In the genomic region with DNA sequence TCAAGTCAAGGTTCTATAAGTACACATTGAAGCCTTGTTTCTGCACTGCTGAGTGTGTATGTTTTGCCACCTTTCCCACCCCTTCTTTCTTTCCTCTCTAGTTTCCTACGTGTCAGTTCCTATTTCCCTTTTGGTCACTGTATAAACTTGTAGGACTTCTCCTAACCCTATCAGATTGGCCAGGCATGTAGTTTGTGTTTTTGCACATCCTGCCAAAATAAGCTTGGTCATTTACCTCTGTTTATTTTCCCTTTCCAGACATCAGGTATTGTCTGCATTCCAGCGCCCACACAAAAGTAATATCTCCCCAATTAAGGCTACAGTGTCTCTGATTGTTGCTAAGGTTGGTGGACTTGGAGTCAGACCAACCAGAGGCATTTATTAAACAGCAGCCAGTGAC, we compare ENCODE assay signal across 28 cellular contexts.
"Had no signal": no experiment of that assay in that cellular context is flagged by ENCODE, and none has a peak within 500 bp of the region (broad histone marks: within the 10 kb centered on the region; RNA-seq: fewer than 3 reads in every experiment).

No MANE protein-coding gene starts in this region.

- H3K36me3 Mint-ChIP-seq: activated naive CD8-positive, alpha-beta T cell had no signal

- FAIRE-seq: pancreas had no signal

- H3K27me3 Mint-ChIP-seq: activated B cell treated with CpG ODN at 0.5 μM for 24 hours; activated CD4-positive, alpha-beta T cell treated with anti-CD3 and anti-CD28 coated beads for 36 hours; activated naive CD8-positive, alpha-beta T cell had no signal

- H3K27me3 ChIP-seq: adrenal gland, ascending aorta, left lung, pancreas, sigmoid colon, upper lobe of left lung had no signal

- H3K4me3 ChIP-seq: adrenal gland, ascending aorta, coronary artery, left lung, pancreas, sigmoid colon, smooth muscle cell, upper lobe of left lung had no signal

- H3K36me3 ChIP-seq: adrenal gland, ascending aorta, left lung, pancreas, sigmoid colon, upper lobe of left lung had no signal

- DNase-seq: activated B cell treated with CpG ODN at 0.5 μM for 24 hours; activated CD4-positive, alpha-beta T cell treated with anti-CD3 and anti-CD28 coated beads for 36 hours; activated CD4-positive, alpha-beta T cell treated with anti-CD3 and anti-CD28 coated beads, Interleukin-2, amount 50 U/mL, for 4 hours; activated CD8-positive, alpha-beta memory T cell treated with anti-CD3 and anti-CD28 coated beads for 24 hours; activated CD8-positive, alpha-beta memory T cell treated with anti-CD3 and anti-CD28 coated beads, Interleukin-2, amount 50 U/mL, for 48 hours; activated naive CD4-positive, alpha-beta T cell; activated T-cell treated with anti-CD3 and anti-CD28 coated beads, Interleukin-2, amount 50 U/mL, for 4 hours; adrenal gland; cerebellar nuclear complex; foreskin melanocyte; glutamatergic neuron; hippocampal formation; kidney glomerular epithelial cell; left lung; nephron progenitor cell; pancreas; sigmoid colon; stimulated activated CD4-positive, alpha-beta T cell treated with anti-CD3 and anti-CD28 coated beads, Interleukin-2, amount 100 ng/mL, for 48 hours; stimulated activated naive CD4-positive, alpha-beta T cell; T-helper 1 cell; T-helper 9 cell; upper lobe of left lung had no signal

- H3K4me2 ChIP-seq: smooth muscle cell had no signal

- ATAC-seq: activated CD4-positive, alpha-beta T cell treated with anti-CD3 and anti-CD28 coated beads for 36 hours; activated T-cell treated with anti-CD3 and anti-CD28 coated beads, Interleukin-2, amount 50 U/mL, for 4 hours; esophagus mucosa; left lung had no signal

- H3K27ac ChIP-seq: adrenal gland, ascending aorta, coronary artery, left lung, pancreas, sigmoid colon, upper lobe of left lung had no signal

- H3K9me3 ChIP-seq: adrenal gland, ascending aorta, pancreas, sigmoid colon, upper lobe of left lung had no signal

- H3K4me1 ChIP-seq: adrenal gland, ascending aorta, left lung, pancreas had no signal

- H3K4me1 Mint-ChIP-seq: activated B cell treated with CpG ODN at 0.5 μM for 24 hours; activated CD4-positive, alpha-beta T cell treated with anti-CD3 and anti-CD28 coated beads for 36 hours had no signal

- H3K27ac Mint-ChIP-seq: activated B cell treated with CpG ODN at 0.5 μM for 24 hours; activated CD4-positive, alpha-beta T cell treated with anti-CD3 and anti-CD28 coated beads for 36 hours; activated naive CD8-positive, alpha-beta T cell; activated T-helper 2 cell treated with anti-CD3 and anti-CD28 coated beads, Interferon-gamma antibody, Interleukin-2, Interleukin-4, amounts not matched to agents 10 μg/mL and 5 μg/mL and 100 μg/mL, durations not matched to agents 14 hours and 24 hours and 36 hours; nephron progenitor cell had no signal

- H3K4me3 Mint-ChIP-seq: activated B cell treated with CpG ODN at 0.5 μM for 24 hours; activated CD4-positive, alpha-beta T cell treated with anti-CD3 and anti-CD28 coated beads for 36 hours; activated naive CD8-positive, alpha-beta T cell; activated T-cell treated with anti-CD3 and anti-CD28 coated beads, Interleukin-2, amount 50 U/mL, for 4 hours; nephron progenitor cell had no signal
